Comparison of ENCODE assay signal across 1 cellular context in the genomic region with DNA sequence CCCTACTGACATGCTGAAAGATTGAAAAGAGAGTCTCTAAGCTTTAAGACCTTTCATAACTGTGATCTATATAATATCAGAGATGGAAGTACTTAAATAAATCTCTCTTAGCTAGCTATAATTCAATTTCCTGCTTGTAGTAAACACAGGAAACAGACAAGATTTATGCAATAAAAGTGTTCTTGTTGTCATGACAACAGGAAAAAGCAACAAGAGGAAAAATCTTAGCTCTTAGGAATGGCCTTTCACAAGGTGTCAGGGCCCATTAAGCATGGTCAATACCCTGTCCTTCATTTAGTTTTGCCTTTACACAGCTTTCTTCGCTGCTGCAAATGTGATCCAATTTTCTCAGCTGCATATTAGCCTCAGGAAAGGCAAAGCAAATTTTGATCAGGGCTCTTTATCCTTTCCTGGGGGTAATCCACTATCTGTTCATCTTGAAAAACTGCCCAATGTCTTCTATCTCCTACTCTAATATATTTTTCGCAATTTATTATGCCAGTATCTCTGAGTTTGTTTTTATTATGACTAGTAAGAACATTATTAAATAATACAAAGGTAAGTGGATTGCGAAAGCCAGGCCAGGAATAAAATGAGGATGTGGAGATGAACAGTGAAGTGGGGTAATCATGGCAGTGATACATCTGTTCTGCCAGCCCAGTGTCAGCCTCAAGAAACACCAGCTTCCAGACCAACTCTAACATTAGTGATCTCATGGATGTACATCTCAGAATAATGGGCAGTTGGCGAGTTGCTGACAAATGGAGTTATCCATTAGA.
TF ChIP-seq lines count a peak whose summit lies in the region.

No MANE protein-coding gene starts in this region.

TF ChIP-seq in IMR-90, 13 proteins besides CTCF, POLR2A, EP300 and RAD21:
- TF ChIP-seq RCOR1 (IDR thresholded peaks at IDR 0.05; ENCODE audit: insufficient replicate concordance, low read length) (no peak), CEBPB (IDR thresholded peaks at IDR 0.05; ENCODE audit: low read depth, low read length) (peak; percentile 9; the same call in 1 of the 2 replicates)
TF ChIP-seq in IMR-90: peak in this region for 1.
